8 cellular contexts compared by ENCODE assay signal in genomic region chr22:37426532-37427127, GRCh38. TPM values are rescaled to one million over a fixed set of nuclear protein-coding genes. Genes with fewer than 3 reads are reported as not detected.
DNase-seq lines count a peak whose midpoint lies in the region; ATAC-seq and TF ChIP-seq lines count a peak whose summit lies in the region.
"Had no signal": no experiment of that assay in that cellular context is flagged by ENCODE, and none has a peak within 500 bp of the region (broad histone marks: within the 10 kb centered on the region; RNA-seq: fewer than 3 reads in every experiment).

No MANE protein-coding gene starts in this region.

- H3K4me3 ChIP-seq in H7 (ENCODE audit: insufficient read depth, low read depth, low read length) (peak overlapping the region; percentile 52), foreskin fibroblast (ENCODE audit: low read depth in 1 of 2, low read length in 2 of 2) (peak overlapping the region; percentile 52 to 65), skeletal muscle cell (ENCODE audit: low read depth, low read length) (peak overlapping the region; percentile 64)

- peaks cover 50% of the 10 kb centered on the region for H3K27me3 Mint-ChIP-seq in T-helper 17 cell

- no peaks in the 10 kb centered on the region for H3K36me3 ChIP-seq in H7 (replicated peaks; ENCODE audit: control insufficient read depth, insufficient read depth, low read length)

- H3K27ac Mint-ChIP-seq in T-helper 17 cell = no peak overlapping the region

- peak; percentile 28 for ATAC-seq in T-helper 17 cell
- no peak for ATAC-seq in GM21526 (IDR thresholded peaks at IDR 0.05; ENCODE audit: low FRiP score, unreplicated experiment)
- ATAC-seq in HG03469 (IDR thresholded peaks at IDR 0.05; ENCODE audit: unreplicated experiment) = no peak

- H3K36me3 Mint-ChIP-seq in T-helper 17 cell (ENCODE audit: low read depth) = peaks cover 5% of the 10 kb centered on the region

- H3K4me1 Mint-ChIP-seq in T-helper 17 cell = peaks cover 15% of the 10 kb centered on the region

- peaks cover 37% of the 10 kb centered on the region for H3K27me3 ChIP-seq in H7 (ENCODE audit: control insufficient read depth, insufficient read depth, low read length)

- DNase-seq in H7 (no peak), T-helper 17 cell (no peak), foreskin fibroblast (no peak), skeletal muscle cell (ENCODE audit: low read depth) (no peak), medulla oblongata (ENCODE audit: extremely low spot score) (no peak)
- DNase-seq: Kasumi-1 had no signal

- TF ChIP-seq CTCF in foreskin fibroblast (IDR thresholded peaks at IDR 0.05; ENCODE audit: low read depth, low read length) = no peak

- H3K4me3 Mint-ChIP-seq in T-helper 17 cell = peak overlapping the region; percentile 75

- H3K9me3 ChIP-seq in T-helper 17 cell (ENCODE audit: control insufficient read depth, low read length, poor library complexity, severe bottlenecking) = no peaks in the 10 kb centered on the region

RNA-seq across cellular contexts. Expression of gene ELFN2, which starts 0.6 kb away (rescaled TPM):
- 0.14 and 0.22 TPM in 2 replicates for total RNA-seq in H7 (2014; rRNA removed; shearing (Covaris generic))
- under 1 TPM; 0.10 to 0.12 TPM for total RNA-seq in T-helper 17 cell

RNA-seq across cellular contexts. Expression of gene MFNG, which starts 59.6 kb away (rescaled TPM):
- total RNA-seq in H7 (2014; rRNA removed; shearing (Covaris generic)) = 1.3 and 5.1 TPM in 2 replicates
- total RNA-seq in T-helper 17 cell = 100 to 1,000 TPM; 139 to 150 TPM

Comparison
In these comparisons a context has a peak if more than half of its experiments do, and no peak if none do; other contexts are left out.
1. RNA of gene MFNG, which starts 59.6 kb away (total RNA-seq): 139 to 150 TPM in T-helper 17 cell; 1.3 to 5.1 TPM in H7; every median in the first group is over 10 times any median in the second.
2. Peak in every context shown above with its lines, with median percentiles within 50 percentile points of each other: H3K4me3 ChIP-seq.